Comparison of ENCODE assay signal across 12 cellular contexts in the genomic region with DNA sequence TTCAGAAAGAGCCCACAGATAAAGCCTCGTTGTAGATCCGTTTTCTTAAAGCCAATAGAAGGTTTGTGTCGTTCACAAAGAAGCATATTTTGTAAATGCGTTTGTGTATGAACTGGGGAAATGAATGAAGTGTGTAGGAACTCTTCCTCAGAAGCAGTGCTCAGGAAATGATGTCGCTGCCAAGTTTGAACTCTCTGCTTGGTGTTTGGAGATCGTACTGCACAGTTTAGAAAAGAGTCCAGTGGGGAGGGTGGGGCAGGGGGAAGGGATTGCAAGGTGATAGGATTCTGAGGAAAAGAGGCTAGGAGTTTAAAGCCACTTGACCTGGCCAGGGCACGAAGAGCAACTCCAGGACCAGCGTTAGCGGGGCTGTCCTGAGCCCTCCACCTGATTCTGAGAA.
DNase-seq lines count a peak whose midpoint lies in the region; ATAC-seq and TF ChIP-seq lines count a peak whose summit lies in the region.
"Had no signal": no experiment of that assay in that cellular context is flagged by ENCODE, and none has a peak within 500 bp of the region (broad histone marks: within the 10 kb centered on the region; RNA-seq: fewer than 3 reads in every experiment).

No MANE protein-coding gene starts in this region.

- peaks cover 6% of the 10 kb centered on the region; the same call in 1 of the 2 replicates for H3F3A ChIP-seq in Loucy (ENCODE audit: low read depth)

- 66% methylated on average over 9 of the region's 9 CpGs for WGBS in thymus

- H3K27me3 Mint-ChIP-seq in mesothelial cell of epicardium (ENCODE audit: low read depth), result no peaks in the 10 kb centered on the region
- H3K27me3 Mint-ChIP-seq in stimulated activated naive CD8-positive, alpha-beta T cell treated with anti-CD3 and anti-CD28 coated beads, Interleukin-15, amount 100 ng/mL, for 72 hours, result no peaks in the 10 kb centered on the region

- H3K27ac Mint-ChIP-seq in mesothelial cell of epicardium, result peak overlapping the region; percentile 70
- H3K27ac Mint-ChIP-seq in stimulated activated naive CD8-positive, alpha-beta T cell treated with anti-CD3 and anti-CD28 coated beads, Interleukin-15, amount 100 ng/mL, for 72 hours, result no peak overlapping the region
- H3K27ac Mint-ChIP-seq: nephron had no signal

- H3K79me2 ChIP-seq in Loucy (ENCODE audit: insufficient read depth, low read length), result no peaks in the 10 kb centered on the region

- no peaks in the 10 kb centered on the region for H3K36me3 ChIP-seq in Loucy (ENCODE audit: insufficient read depth, low read length)
- no peaks in the 10 kb centered on the region for H3K36me3 ChIP-seq in thymus (ENCODE audit: control insufficient read depth, insufficient read depth)

- H3K4me1 Mint-ChIP-seq in mesothelial cell of epicardium, result peaks cover 22% of the 10 kb centered on the region
- peaks cover 65% of the 10 kb centered on the region for H3K4me1 Mint-ChIP-seq in stimulated activated naive CD8-positive, alpha-beta T cell treated with anti-CD3 and anti-CD28 coated beads, Interleukin-15, amount 100 ng/mL, for 72 hours

- peak overlapping the region; percentile 57; the same call in 1 of the 2 replicates for H2AFZ ChIP-seq in Loucy (ENCODE audit: low read length)

- H3K27me3 ChIP-seq in Loucy (ENCODE audit: insufficient read depth, low read length, poor library complexity, severe bottlenecking) (no peaks in the 10 kb centered on the region), thymus (ENCODE audit: control insufficient read depth, insufficient read depth) (no peaks in the 10 kb centered on the region)

- TF ChIP-seq CTCF in Loucy (conservative IDR thresholded peaks at IDR 0.05; ENCODE audit: low read length) (no peak), coronary artery (IDR thresholded peaks at IDR 0.05) (no peak), mesothelial cell of epicardium (IDR thresholded peaks at IDR 0.05; ENCODE audit: unreplicated experiment) (no peak)

- DNase-seq in coronary artery (ENCODE audit: low spot score), result no peak
- no peak for DNase-seq in mesothelial cell of epicardium (ENCODE audit: low spot score in 2 of 2, unreplicated experiment in 2 of 2)
- DNase-seq in stimulated activated naive CD8-positive, alpha-beta T cell treated with anti-CD3 and anti-CD28 coated beads, Interleukin-15, amount 100 ng/mL, for 72 hours, result no peak
- DNase-seq: activated gamma-delta T cell; NCI-H446; stimulated activated naive CD8-positive, alpha-beta T cell treated with anti-CD3 and anti-CD28 coated beads, Interleukin-15, Interleukin-2, amounts not matched to agents 100 U/mL and 50 U/mL, for 24 hours had no signal

- peak overlapping the region; percentile 42 for H3K4me2 ChIP-seq in Loucy (ENCODE audit: low read depth, low read length, poor library complexity, severe bottlenecking)

- no peaks in the 10 kb centered on the region for H3K9me3 ChIP-seq in Loucy (ENCODE audit: insufficient read depth, low read depth, low read length)
- no peaks in the 10 kb centered on the region for H3K9me3 ChIP-seq in thymus (ENCODE audit: control insufficient read depth)

- no peak overlapping the region for H3K4me3 Mint-ChIP-seq in mesothelial cell of epicardium
- H3K4me3 Mint-ChIP-seq in stimulated activated naive CD8-positive, alpha-beta T cell treated with anti-CD3 and anti-CD28 coated beads, Interleukin-15, amount 100 ng/mL, for 72 hours, result peak overlapping the region in 1 of 2 donors; percentile 36
- H3K4me3 Mint-ChIP-seq: nephron had no signal

- H3K9me3 Mint-ChIP-seq in mesothelial cell of epicardium, result peaks cover 18% of the 10 kb centered on the region
- H3K9me3 Mint-ChIP-seq in stimulated activated naive CD8-positive, alpha-beta T cell treated with anti-CD3 and anti-CD28 coated beads, Interleukin-15, amount 100 ng/mL, for 72 hours, result peaks cover 7 to 19% of the 10 kb centered on the region in 2 donors

- H3K27ac ChIP-seq in coronary artery (peak overlapping the region; percentile 9 to 85), thymus (ENCODE audit: low read depth) (peak overlapping the region; percentile 83)
- H3K27ac ChIP-seq: SK-N-MC had no signal

- H3K9me2 ChIP-seq in Loucy (replicated peaks; ENCODE audit: low read depth, low read length), result no peaks in the 10 kb centered on the region

- H4K20me1 ChIP-seq in Loucy (ENCODE audit: insufficient read depth, low read length, poor library complexity, severe bottlenecking), result no peaks in the 10 kb centered on the region

- no peaks in the 10 kb centered on the region for H3K36me3 Mint-ChIP-seq in mesothelial cell of epicardium

- H3K9ac ChIP-seq in Loucy (ENCODE audit: low read depth, low read length, poor library complexity, severe bottlenecking), result no peak overlapping the region

- peak overlapping the region; percentile 36 for H3K4me3 ChIP-seq in Loucy (ENCODE audit: low read length, poor library complexity, severe bottlenecking)
- H3K4me3 ChIP-seq in coronary artery, result no peak overlapping the region
- H3K4me3 ChIP-seq in thymus (ENCODE audit: low read length), result no peak overlapping the region
- H3K4me3 ChIP-seq: SK-N-MC had no signal

- H3K4me1 ChIP-seq in Loucy (ENCODE audit: insufficient read depth, low read length, poor library complexity, severe bottlenecking) (peaks cover 37% of the 10 kb centered on the region), thymus (ENCODE audit: control insufficient read depth, insufficient read depth, low read length) (peaks cover 6% of the 10 kb centered on the region)

- ATAC-seq in HG03045 (IDR thresholded peaks at IDR 0.05; ENCODE audit: unreplicated experiment) (no peak), HG03175 (IDR thresholded peaks at IDR 0.05; ENCODE audit: unreplicated experiment) (no peak)
- no peak for ATAC-seq in stimulated activated naive CD8-positive, alpha-beta T cell treated with anti-CD3 and anti-CD28 coated beads, Interleukin-15, amount 100 ng/mL, for 72 hours
- ATAC-seq: stimulated activated naive CD8-positive, alpha-beta T cell treated with anti-CD3 and anti-CD28 coated beads, Interleukin-15, Interleukin-2, amounts not matched to agents 100 U/mL and 50 U/mL, for 24 hours had no signal
